Comparison of ENCODE assay signal across 8 cellular contexts in genomic region chr1:26035203-26035958, GRCh38. TPM values are rescaled to one million over a fixed set of nuclear protein-coding genes. Genes with fewer than 3 reads are reported as not detected.
DNase-seq lines count a peak whose midpoint lies in the region; ATAC-seq, FAIRE-seq and TF ChIP-seq lines count a peak whose summit lies in the region.

No MANE protein-coding gene starts in this region.

- H3K4me1 Mint-ChIP-seq in WTC11 (peaks cover 8% of the 10 kb centered on the region), immature natural killer cell (peaks cover 8 to 20% of the 10 kb centered on the region in 2 donors)

- DNase-seq in NCI-H2196 (lab: John Stamatoyannopoulos, UW; ENCODE audit: unreplicated experiment) (peak; percentile 91), WTC11 (ENCODE audit: low spot score) (peak; percentile 96), cardiac fibroblast (ENCODE audit: low read depth in 2 of 2) (peak; percentile 89 to 91), immature natural killer cell (peak; percentile 89 to 91 (median 90)), smooth muscle cell (lab: John Stamatoyannopoulos, UW; ENCODE audit: unreplicated experiment) (peak; percentile 69)

- POLR2A ChIA-PET in WTC11 (lab: Charles Lee) = interaction anchor here (0.6 to 1.5 kb wide), 3 partner anchors 10 to 375 kb away, joined by 4 read pairs; partner anchors contain the start of gene LIN28A

- ATAC-seq in GM18867 (IDR thresholded peaks at IDR 0.05; ENCODE audit: unreplicated experiment) = peak; percentile 88
- ATAC-seq in HG03108 (IDR thresholded peaks at IDR 0.05; ENCODE audit: unreplicated experiment) = peak; percentile 80
- ATAC-seq in WTC11 = peak; percentile 91

- H3K4me1 ChIP-seq in smooth muscle cell (ENCODE audit: low read depth) = peaks cover 3% of the 10 kb centered on the region

- no peaks in the 10 kb centered on the region for H3K36me3 ChIP-seq in smooth muscle cell (ENCODE audit: low read depth)

- peak overlapping the region; percentile 33 for H3K27ac ChIP-seq in smooth muscle cell (ENCODE audit: low read depth)

- TF ChIP-seq CTCF in WTC11 (IDR thresholded peaks at IDR 0.05) (no peak), cardiac fibroblast (IDR thresholded peaks at IDR 0.05; ENCODE audit: low read depth, low read length) (no peak), smooth muscle cell (IDR thresholded peaks at IDR 0.05; ENCODE audit: borderline replicate concordance, insufficient read depth, poor library complexity, severe bottlenecking) (no peak)

- H3K36me3 Mint-ChIP-seq in WTC11 (no peaks in the 10 kb centered on the region), immature natural killer cell (no peaks in the 10 kb centered on the region)

- CTCF ChIA-PET in WTC11 (lab: Charles Lee) = interaction anchor here (0.6 to 6.2 kb wide), 49 partner anchors 8 to 436 kb away, joined by 3 to 136 read pairs (median 5); partner anchors contain the start of genes CATSPER4, CEP85, EXTL1 and HMGN2

- no peaks in the 10 kb centered on the region for H3K9me3 Mint-ChIP-seq in WTC11
- no peaks in the 10 kb centered on the region for H3K9me3 Mint-ChIP-seq in immature natural killer cell

- peak overlapping the region; percentile 98 for H3K4me2 ChIP-seq in smooth muscle cell

- H2AFZ ChIP-seq in smooth muscle cell (ENCODE audit: low read depth) = peak overlapping the region; percentile 93

- H3K9ac ChIP-seq in smooth muscle cell (ENCODE audit: low read depth) = peak overlapping the region; percentile 42

- H3K4me3 Mint-ChIP-seq in WTC11 = peak overlapping the region; percentile 94
- H3K4me3 Mint-ChIP-seq in immature natural killer cell = peak overlapping the region; percentile 91 to 94 (median 92)

- no peaks in the 10 kb centered on the region for H3K27me3 ChIP-seq in smooth muscle cell (ENCODE audit: low read depth)

- H3K9me3 ChIP-seq in smooth muscle cell (replicated peaks; ENCODE audit: low read depth) = no peaks in the 10 kb centered on the region

- peak overlapping the region; percentile 77 to 85 for H3K4me3 ChIP-seq in cardiac fibroblast (replicated peaks in 1 of 2; ENCODE audit: low read depth in 2 of 2, low read length in 2 of 2)
- H3K4me3 ChIP-seq in smooth muscle cell = peak overlapping the region; percentile 71

- peaks cover 5% of the 10 kb centered on the region for H3F3A ChIP-seq in smooth muscle cell (ENCODE audit: low read depth)

- peak overlapping the region; percentile 47; the same call in 1 of the 2 replicates for H3K27ac Mint-ChIP-seq in WTC11
- H3K27ac Mint-ChIP-seq in immature natural killer cell = peak overlapping the region; percentile 76 to 89 (median 86)

- H3K79me2 ChIP-seq in smooth muscle cell (ENCODE audit: low read depth) = no peaks in the 10 kb centered on the region

- peak; percentile 6 for FAIRE-seq in A204.1 (lab: Jason Lieb, UNC)

- 1% methylated on average over 58 of the region's 60 CpGs for WGBS in smooth muscle cell (ENCODE audit: low lambda C conversion rate)

- peaks cover 54% of the 10 kb centered on the region for H3K27me3 Mint-ChIP-seq in WTC11 (ENCODE audit: low read depth)
- H3K27me3 Mint-ChIP-seq in immature natural killer cell (ENCODE audit: low read depth in 3 of 3) = peaks cover 0 to 10% (median 8%) of the 10 kb centered on the region in 3 donors

- H4K20me1 ChIP-seq in smooth muscle cell (ENCODE audit: low read depth) = no peaks in the 10 kb centered on the region

TF ChIP-seq in WTC11, 78 proteins besides CTCF, POLR2A, EP300 and RAD21 (continues in another document):
- TF ChIP-seq MXD4 (CRISPR knock-in tag; IDR thresholded peaks at IDR 0.05; ENCODE audit: borderline replicate concordance) (no peak), RORB (CRISPR knock-in tag; IDR thresholded peaks at IDR 0.05) (no peak), JUN (CRISPR knock-in tag; IDR thresholded peaks at IDR 0.05) (no peak), CREB1 (CRISPR knock-in tag; IDR thresholded peaks at IDR 0.05) (0 out of 2 replicates have a peak, but pooled peaks have one; percentile 16), ETV6 (CRISPR knock-in tag; IDR thresholded peaks at IDR 0.05) (no peak), ZNF121 (CRISPR knock-in tag; IDR thresholded peaks at IDR 0.05) (no peak), IRF2 (CRISPR knock-in tag; IDR thresholded peaks at IDR 0.05; ENCODE audit: borderline replicate concordance, low read depth) (no peak), E2F4 (CRISPR knock-in tag; IDR thresholded peaks at IDR 0.05; ENCODE audit: borderline replicate concordance, low read depth) (no peak), ZNF423 (CRISPR knock-in tag; IDR thresholded peaks at IDR 0.05) (peak; percentile 82), TP53 (CRISPR knock-in tag; IDR thresholded peaks at IDR 0.05) (no peak), TCF7 (CRISPR knock-in tag; IDR thresholded peaks at IDR 0.05; ENCODE audit: low read depth) (no peak), ZNF416 (CRISPR knock-in tag; IDR thresholded peaks at IDR 0.05) (0 out of 2 replicates have a peak, but pooled peaks have one; percentile 16), SOX15 (CRISPR knock-in tag; IDR thresholded peaks at IDR 0.05) (no peak), MAX (CRISPR knock-in tag; IDR thresholded peaks at IDR 0.05) (peak; percentile 40; the same call in 1 of the 2 replicates), ZNF317 (CRISPR knock-in tag; IDR thresholded peaks at IDR 0.05; ENCODE audit: borderline replicate concordance, low read depth) (peak; percentile 34; the same call in 1 of the 2 replicates), FOXP4 (CRISPR knock-in tag; IDR thresholded peaks at IDR 0.05) (no peak), GRHL2 (CRISPR knock-in tag; IDR thresholded peaks at IDR 0.05; ENCODE audit: insufficient replicate concordance, severe bottlenecking) (no peak), SP1 (CRISPR knock-in tag; conservative IDR thresholded peaks at IDR 0.05) (peak; percentile 80), ZBTB43 (CRISPR knock-in tag; IDR thresholded peaks at IDR 0.05) (no peak), MLX (CRISPR knock-in tag; IDR thresholded peaks at IDR 0.05) (no peak), SMAD3 (CRISPR knock-in tag; IDR thresholded peaks at IDR 0.05; ENCODE audit: borderline replicate concordance) (no peak), NFYB (CRISPR knock-in tag; conservative IDR thresholded peaks at IDR 0.05; ENCODE audit: low read depth) (peak; percentile 84), ZNF232 (CRISPR knock-in tag; IDR thresholded peaks at IDR 0.05) (no peak)

RNA-seq across cellular contexts. Expression of gene SLC30A2, which starts 10.5 kb away (rescaled TPM):
- 0.15 to 0.41 TPM (median 0.41 TPM) in 3 replicates for total RNA-seq in WTC11 (2021)
- polyA plus RNA-seq in immature natural killer cell = not detected
- total RNA-seq in smooth muscle cell = 0.27 TPM in 1 of 2 replicates, not detected in the other
- polyA plus RNA-seq in smooth muscle cell = 0.53 and 0.56 TPM in 2 replicates

RNA-seq across cellular contexts. Expression of gene EXTL1, which starts 13.8 kb away (rescaled TPM):
- total RNA-seq in WTC11 (2021) (1.3 to 2.1 TPM (median 1.9 TPM) in 3 replicates), smooth muscle cell (11.2 and 14.1 TPM in 2 replicates)
- polyA plus RNA-seq in immature natural killer cell (not detected), smooth muscle cell (9.2 and 25.8 TPM in 2 replicates)

RNA-seq across cellular contexts. Expression of gene TRIM63, which starts 32.0 kb away (rescaled TPM):
- not detected in 3 replicates for total RNA-seq in WTC11 (2021)
- polyA plus RNA-seq in immature natural killer cell = under 1 TPM in 1 of 3 donors, not detected in 2; 0.14 TPM
- not detected in 2 replicates for total RNA-seq in smooth muscle cell
- polyA plus RNA-seq in smooth muscle cell = 0.14 and 0.97 TPM in 2 replicates

RNA-seq across cellular contexts. Expression of gene PAFAH2, which starts 37.5 kb away (rescaled TPM):
- total RNA-seq in WTC11 (2021) (9.4 to 11.8 TPM (median 11.5 TPM) in 3 replicates), smooth muscle cell (9.2 and 9.4 TPM in 2 replicates)
- polyA plus RNA-seq in immature natural killer cell (10 to 100 TPM; 35.6 to 65.0 (median 37.9) TPM), smooth muscle cell (9.6 and 13.2 TPM in 2 replicates)

Comparison
In these comparisons a context has a peak if more than half of its experiments do, and no peak if none do; other contexts are left out.
1. Peak in every context shown above with its lines: DNase-seq, ATAC-seq, H3K4me3 ChIP-seq and H3K27ac ChIP-seq.